ENCODE assay signal across 9 cellular contexts in genomic region chr16:57984443-57985203, GRCh38. TPM values are rescaled to one million over a fixed set of nuclear protein-coding genes. Genes with fewer than 3 reads are reported as not detected.
A peak's percentile ranks its signal among the peaks of the same experiment; 100 is the strongest.
DNase-seq lines count a peak whose midpoint lies in the region; ATAC-seq and TF ChIP-seq lines count a peak whose summit lies in the region.
"Had no signal": no experiment of that assay in that cellular context is flagged by ENCODE, and none has a peak within 500 bp of the region (broad histone marks: within the 10 kb centered on the region; RNA-seq: fewer than 3 reads in every experiment).

No MANE protein-coding gene starts in this region.

- CTCF ChIA-PET in activated CD4-positive, alpha-beta memory T cell treated with anti-CD3 and anti-CD28 coated beads for 36 hours (lab: Charles Lee): interaction anchor here (0.6 to 0.8 kb wide), 3 partner anchors 9 to 933 kb away, joined by 3 to 4 read pairs (median 3); partner anchors contain the start of gene USB1

- intact Hi-C loops in activated CD4-positive, alpha-beta memory T cell treated with anti-CD3 and anti-CD28 coated beads for 36 hours (cut with micrococcal nuclease): loop anchor here (1.0 kb wide), 1 partner anchor 15 kb away; no protein-coding TSS in a partner anchor

- H3K9ac ChIP-seq in HUES48 (ENCODE audit: low read depth, low read length): no peak overlapping the region; the same call in 1 of the 2 replicates

- H3K9me3 Mint-ChIP-seq in activated CD4-positive, alpha-beta memory T cell treated with anti-CD3 and anti-CD28 coated beads for 36 hours: no peaks in the 10 kb centered on the region

- no peaks in the 10 kb centered on the region for H3K27me3 Mint-ChIP-seq in activated CD4-positive, alpha-beta memory T cell treated with anti-CD3 and anti-CD28 coated beads for 36 hours

- no peak overlapping the region for H3K27ac Mint-ChIP-seq in activated CD4-positive, alpha-beta memory T cell treated with anti-CD3 and anti-CD28 coated beads for 36 hours

- WGBS in lung, 2 donors: 10% methylated on average over 63 to 64 of the region's 64 CpGs

- H3K27ac ChIP-seq in HUES48 (ENCODE audit: low read depth, low read length): no peak overlapping the region
- peak overlapping the region in 1 of 2 donors; percentile 55 for H3K27ac ChIP-seq in lung (ENCODE audit: low read depth in 1 of 2, low read length in 1 of 2)
- H3K27ac ChIP-seq: 22Rv1 had no signal

- peak; percentile 92 for ATAC-seq in lung (ENCODE audit: insufficient read depth, low FRiP score)

- H3K27me3 ChIP-seq in HUES48 (ENCODE audit: control insufficient read depth, insufficient read depth, low read length): peaks cover 31% of the 10 kb centered on the region
- no peaks in the 10 kb centered on the region for H3K27me3 ChIP-seq in lung (ENCODE audit: control insufficient read depth, insufficient read depth)

- no peak for TF ChIP-seq CTCF in lung (IDR thresholded peaks at IDR 0.05; ENCODE audit: control extremely low read depth, extremely low read depth)

- H3K4me1 Mint-ChIP-seq in activated CD4-positive, alpha-beta memory T cell treated with anti-CD3 and anti-CD28 coated beads for 36 hours (ENCODE audit: low read depth): peaks cover 8% of the 10 kb centered on the region

- H3K36me3 Mint-ChIP-seq in activated CD4-positive, alpha-beta memory T cell treated with anti-CD3 and anti-CD28 coated beads for 36 hours: no peaks in the 10 kb centered on the region

- H3K4me3 ChIP-seq in HUES48 (ENCODE audit: low read depth, low read length) (peak overlapping the region; percentile 80), lung (peak overlapping the region; percentile 44)

- peak; percentile 3 for DNase-seq in DMS79 treated with DMSO at 0.1 percent for 48 hours (lab: John Stamatoyannopoulos, UW)
- DNase-seq in DMS79 (lab: John Stamatoyannopoulos, UW): no peak
- peak; percentile 96 for DNase-seq in activated CD4-positive, alpha-beta memory T cell treated with anti-CD3 and anti-CD28 coated beads for 36 hours
- DNase-seq in effector CD8-positive, alpha-beta T cell (lab: John Stamatoyannopoulos, UW): peak; percentile 93
- DNase-seq in lung (ENCODE audit: low spot score): peak; percentile 91
- DNase-seq in stimulated activated CD4-positive, alpha-beta T cell treated with anti-CD3 and anti-CD28 coated beads, TNF-alpha, amount 100 ng/mL, for 4 hours (ENCODE audit: low read depth in 3 of 3): peak; percentile 81 to 88 (median 88)
- DNase-seq in RKO (ENCODE audit: low spot score): no peak

- H3K4me3 Mint-ChIP-seq in activated CD4-positive, alpha-beta memory T cell treated with anti-CD3 and anti-CD28 coated beads for 36 hours: peak overlapping the region; percentile 87

- H3K4me1 ChIP-seq in HUES48 (ENCODE audit: control insufficient read depth, insufficient read depth, low read length) (0 out of 2 replicates have a peak, but pooled peaks cover 3% of the 10 kb centered on the region), lung (ENCODE audit: control insufficient read depth in 2 of 2, insufficient read depth in 2 of 2, low read length in 2 of 2) (peaks cover 0 to 10% of the 10 kb centered on the region in 2 donors)

- H3K9me3 ChIP-seq in HUES48 (ENCODE audit: control insufficient read depth, insufficient read depth, low read length) (no peaks in the 10 kb centered on the region), lung (ENCODE audit: control insufficient read depth in 2 of 2, insufficient read depth in 1 of 2, low read length in 1 of 2) (no peaks in the 10 kb centered on the region)

- H3K36me3 ChIP-seq in HUES48 (ENCODE audit: control insufficient read depth, insufficient read depth, low read length): no peaks in the 10 kb centered on the region
- H3K36me3 ChIP-seq in lung (ENCODE audit: control insufficient read depth in 2 of 2, insufficient read depth in 2 of 2, low read length in 2 of 2): no peaks in the 10 kb centered on the region

- POLR2A ChIA-PET in activated CD4-positive, alpha-beta memory T cell treated with anti-CD3 and anti-CD28 coated beads for 36 hours (lab: Charles Lee): interaction anchor here (1.2 to 1.3 kb wide), 2 partner anchors 14 to 15 kb away, joined by 4 read pairs; partner anchors contain the start of gene ZNF319

RNA-seq across cellular contexts. Expression of gene CNGB1, which starts 13.7 kb away (rescaled TPM):
- not detected for total RNA-seq in activated CD4-positive, alpha-beta memory T cell treated with anti-CD3 and anti-CD28 coated beads for 36 hours
- under 1 TPM; 0.14 to 0.43 TPM for total RNA-seq in lung
- polyA plus RNA-seq in lung: under 1 TPM; 0.18 to 0.21 TPM

RNA-seq across cellular contexts. Expression of gene ZNF319, which starts 15.8 kb away (rescaled TPM):
- 1 to 10 TPM; 6.5 to 8.1 TPM for total RNA-seq in activated CD4-positive, alpha-beta memory T cell treated with anti-CD3 and anti-CD28 coated beads for 36 hours
- 10 to 100 TPM in 1 of 2 donors, 1 to 10 TPM in 1; 6.0 to 15.3 TPM for total RNA-seq in lung
- polyA plus RNA-seq in lung: 10 to 100 TPM in 1 of 2 donors, 1 to 10 TPM in 1; 6.2 to 13.0 TPM

RNA-seq across cellular contexts. Expression of gene USB1, which starts 16.6 kb away (rescaled TPM):
- total RNA-seq in activated CD4-positive, alpha-beta memory T cell treated with anti-CD3 and anti-CD28 coated beads for 36 hours: 10 to 100 TPM; 42.2 to 46.0 TPM
- 10 to 100 TPM; 14.7 to 54.8 TPM for total RNA-seq in lung
- 10 to 100 TPM; 22.7 to 72.7 TPM for polyA plus RNA-seq in lung

RNA-seq across cellular contexts. Expression of gene MMP15, which starts 40.9 kb away (rescaled TPM):
- under 1 TPM; 0.46 to 0.71 TPM for total RNA-seq in activated CD4-positive, alpha-beta memory T cell treated with anti-CD3 and anti-CD28 coated beads for 36 hours
- 10 to 100 TPM; 35.3 to 44.5 TPM for total RNA-seq in lung
- polyA plus RNA-seq in lung: 10 to 100 TPM; 19.5 to 23.6 TPM

Comparison
In these comparisons a context has a peak if more than half of its experiments do, and no peak if none do; other contexts are left out.
1. DNase-seq: peak in DMS79 treated with DMSO at 0.1 percent for 48 hours (single experiment), activated CD4-positive, alpha-beta memory T cell treated with anti-CD3 and anti-CD28 coated beads for 36 hours (single experiment), effector CD8-positive, alpha-beta T cell (single experiment), lung (single experiment) and stimulated activated CD4-positive, alpha-beta T cell treated with anti-CD3 and anti-CD28 coated beads, TNF-alpha, amount 100 ng/mL, for 4 hours (3 of 3); none in DMS79 (single experiment) and RKO (single experiment).